11 cellular contexts compared by ENCODE assay signal in genomic region chr4:76206222-76206942, GRCh38. TPM values are rescaled to one million over a fixed set of nuclear protein-coding genes. Genes with fewer than 3 reads are reported as not detected.
DNase-seq lines count a peak whose midpoint lies in the region; ATAC-seq, FAIRE-seq and TF ChIP-seq lines count a peak whose summit lies in the region.
"Had no signal": no experiment of that assay in that cellular context is flagged by ENCODE, and none has a peak within 500 bp of the region (broad histone marks: within the 10 kb centered on the region; RNA-seq: fewer than 3 reads in every experiment).

No MANE protein-coding gene starts in this region.

- in situ Hi-C loops in gastrocnemius medialis (cut with MboI; ENCODE audit: low sequenced_read_pairs in 4 of 4): no loop called here

- H3K36me3 Mint-ChIP-seq in activated CD4-positive, alpha-beta T cell treated with anti-CD3 and anti-CD28 coated beads for 36 hours (ENCODE audit: low read depth): no peaks in the 10 kb centered on the region

- H3K27me3 ChIP-seq in right atrium auricular region (no peaks in the 10 kb centered on the region), gastrocnemius medialis (no peaks in the 10 kb centered on the region)

- no peak for ATAC-seq in gastrocnemius medialis
- no peak for ATAC-seq in GM18868 (IDR thresholded peaks at IDR 0.05; ENCODE audit: unreplicated experiment)
- ATAC-seq in activated CD4-positive, alpha-beta T cell treated with anti-CD3 and anti-CD28 coated beads for 36 hours: no peak

- intact Hi-C loops in gastrocnemius medialis (cut with DNase I; ENCODE audit: low total_unique reads): no loop called here
- intact Hi-C loops in activated CD4-positive, alpha-beta T cell treated with anti-CD3 and anti-CD28 coated beads for 36 hours (cut with DNase I, micrococcal nuclease): no loop called here

- no peak overlapping the region for H3K4me3 Mint-ChIP-seq in activated CD4-positive, alpha-beta T cell treated with anti-CD3 and anti-CD28 coated beads for 36 hours
- H3K4me3 Mint-ChIP-seq: CD14-positive monocyte had no signal

- H3K36me3 ChIP-seq in right atrium auricular region (no peaks in the 10 kb centered on the region), gastrocnemius medialis (no peaks in the 10 kb centered on the region)

- H3K4me3 ChIP-seq in right atrium auricular region: no peak overlapping the region
- peak overlapping the region; percentile 6 to 18 (median 10) for H3K4me3 ChIP-seq in gastrocnemius medialis

- POLR2A ChIA-PET in activated CD4-positive, alpha-beta T cell treated with anti-CD3 and anti-CD28 coated beads for 36 hours (lab: Charles Lee): no interaction called here

- H3K27ac Mint-ChIP-seq in activated CD4-positive, alpha-beta T cell treated with anti-CD3 and anti-CD28 coated beads for 36 hours: no peak overlapping the region

- peak overlapping the region; percentile 98 to 99 for H3K27ac ChIP-seq in right atrium auricular region
- peak overlapping the region; percentile 90 to 97 (median 96) for H3K27ac ChIP-seq in gastrocnemius medialis

- H3K4me1 Mint-ChIP-seq in activated CD4-positive, alpha-beta T cell treated with anti-CD3 and anti-CD28 coated beads for 36 hours: peaks cover 20% of the 10 kb centered on the region

- CTCF ChIA-PET in activated CD4-positive, alpha-beta T cell treated with anti-CD3 and anti-CD28 coated beads for 36 hours (lab: Charles Lee): interaction anchor here (1.2 to 1.9 kb wide), 2 partner anchors 9 to 26 kb away, joined by 5 to 8 read pairs; no protein-coding TSS in a partner anchor

- peaks cover 0 to 84% of the 10 kb centered on the region in 2 donors for H3K4me1 ChIP-seq in right atrium auricular region
- H3K4me1 ChIP-seq in gastrocnemius medialis: peaks cover 96 to 99% of the 10 kb centered on the region in 2 donors

- no peak for DNase-seq in D721Med (ENCODE audit: insufficient read length, low spot score)
- peak; percentile 48 for DNase-seq in amniotic epithelial cell (ENCODE audit: low read depth)
- no peak for DNase-seq in right atrium auricular region (ENCODE audit: low spot score)
- no peak for DNase-seq in gastrocnemius medialis
- DNase-seq in activated CD4-positive, alpha-beta T cell treated with anti-CD3 and anti-CD28 coated beads for 36 hours: no peak
- DNase-seq in DMS79 (lab: John Stamatoyannopoulos, UW): no peak
- no peak for DNase-seq in SKM-1 (lab: John Stamatoyannopoulos, UW; ENCODE audit: unreplicated experiment)
- DNase-seq: activated CD4-positive, alpha-beta T cell treated with anti-CD3 and anti-CD28 coated beads for 1 hour; activated gamma-delta T cell treated with Interleukin-2 at 50 U/mL for 16 hours had no signal

- TF ChIP-seq CTCF in D721Med (IDR thresholded peaks at IDR 0.05; ENCODE audit: insufficient read depth, missing control alignments) (no peak), right atrium auricular region (IDR thresholded peaks at IDR 0.05) (no peak), gastrocnemius medialis (IDR thresholded peaks at IDR 0.05 in 4 of 5, conservative IDR thresholded peaks at IDR 0.05 in 1 of 5) (no peak)

- H3K9me3 Mint-ChIP-seq in activated CD4-positive, alpha-beta T cell treated with anti-CD3 and anti-CD28 coated beads for 36 hours (ENCODE audit: low read depth): no peaks in the 10 kb centered on the region
- H3K9me3 Mint-ChIP-seq: CD14-positive monocyte had no signal

- no peaks in the 10 kb centered on the region for H3K9me3 ChIP-seq in right atrium auricular region
- no peaks in the 10 kb centered on the region for H3K9me3 ChIP-seq in gastrocnemius medialis

- no peak for TF ChIP-seq POLR2A in gastrocnemius medialis (IDR thresholded peaks at IDR 0.05)

- no peaks in the 10 kb centered on the region for H3K27me3 Mint-ChIP-seq in activated CD4-positive, alpha-beta T cell treated with anti-CD3 and anti-CD28 coated beads for 36 hours

- peak; percentile 84 for FAIRE-seq in D721Med (lab: Jason Lieb, UNC)

RNA-seq across cellular contexts. Expression of gene SCARB2, which starts 7.2 kb away (rescaled TPM):
- total RNA-seq in right atrium auricular region (100 to 1,000 TPM in 1 of 2 donors, 10 to 100 TPM in 1; 86.4 to 103 TPM), gastrocnemius medialis (100 to 1,000 TPM in 3 of 4 donors, 10 to 100 TPM in 1; 91.3 to 292 (median 186) TPM)
- 1 to 10 TPM; 3.3 to 4.6 TPM for total RNA-seq in activated CD4-positive, alpha-beta T cell treated with anti-CD3 and anti-CD28 coated beads for 36 hours

RNA-seq across cellular contexts. Expression of gene FAM47E, which starts 45.1 kb away (rescaled TPM):
- total RNA-seq in right atrium auricular region: 1 to 10 TPM; 1.0 to 2.2 TPM
- total RNA-seq in gastrocnemius medialis: 1 to 10 TPM in 3 of 4 donors, under 1 TPM in 1; 0.56 to 6.8 (median 3.8) TPM
- total RNA-seq in activated CD4-positive, alpha-beta T cell treated with anti-CD3 and anti-CD28 coated beads for 36 hours: not detected

RNA-seq across cellular contexts. Expression of gene NUP54, which starts 58.2 kb away (rescaled TPM):
- total RNA-seq in right atrium auricular region (10 to 100 TPM; 13.7 to 14.9 TPM), gastrocnemius medialis (10 to 100 TPM; 15.7 to 22.8 (median 20.0) TPM)
- total RNA-seq in activated CD4-positive, alpha-beta T cell treated with anti-CD3 and anti-CD28 coated beads for 36 hours: 10 to 100 TPM; 58.2 to 67.3 TPM

Comparison
In these comparisons a context has a peak if more than half of its experiments do, and no peak if none do; other contexts are left out.
1. H3K4me3 ChIP-seq: peak in gastrocnemius medialis (4 of 4); none in right atrium auricular region (0 of 2).
2. RNA of gene SCARB2, which starts 7.2 kb away (total RNA-seq): 91.3 to 292 TPM in gastrocnemius medialis and 86.4 to 103 TPM in right atrium auricular region; 3.3 to 4.6 TPM in activated CD4-positive, alpha-beta T cell treated with anti-CD3 and anti-CD28 coated beads for 36 hours; every median in the first group is over 10 times any median in the second.